Comparison of ENCODE assay signal across 1 cellular context in genomic region chr4:120025516-120025915, GRCh38.
TF ChIP-seq lines count a peak whose summit lies in the region.

No MANE protein-coding gene starts in this region.

TF ChIP-seq in K562, 482 proteins besides CTCF, POLR2A, EP300 and RAD21 (continued from another document):
- TF ChIP-seq MAFG (tag; conservative IDR thresholded peaks at IDR 0.05) (no peak), CCNT2 (IDR thresholded peaks at IDR 0.05; ENCODE audit: borderline replicate concordance, extremely low read depth, insufficient read length, low read depth, low read length) (no peak), TBP (optimal IDR thresholded peaks at IDR 0.05; ENCODE audit: low read depth, low read length) (no peak), ZNF280A (IDR thresholded peaks at IDR 0.05; ENCODE audit: low read depth, partially characterized antibody) (no peak), PATZ1 (CRISPR knock-in tag; IDR thresholded peaks at IDR 0.05; ENCODE audit: borderline replicate concordance) (no peak), ZNF609 (CRISPR knock-in tag; IDR thresholded peaks at IDR 0.05; ENCODE audit: borderline replicate concordance) (no peak), NCOA6 (IDR thresholded peaks at IDR 0.05) (no peak), PYGO2 (tag; IDR thresholded peaks at IDR 0.05) (no peak), SMAD1 (IDR thresholded peaks at IDR 0.05; ENCODE audit: low read depth, low read length, partially characterized antibody) (no peak), ZSCAN32 (CRISPR knock-in tag; IDR thresholded peaks at IDR 0.05) (no peak), L3MBTL2 (IDR thresholded peaks at IDR 0.05) (no peak), GATAD2A (IDR thresholded peaks at IDR 0.05) (no peak), EHMT2 (IDR thresholded peaks at IDR 0.05) (no peak), CREB3 (tag; conservative IDR thresholded peaks at IDR 0.05; ENCODE audit: low read depth) (no peak)
